8 cellular contexts compared by ENCODE assay signal in the genomic region with DNA sequence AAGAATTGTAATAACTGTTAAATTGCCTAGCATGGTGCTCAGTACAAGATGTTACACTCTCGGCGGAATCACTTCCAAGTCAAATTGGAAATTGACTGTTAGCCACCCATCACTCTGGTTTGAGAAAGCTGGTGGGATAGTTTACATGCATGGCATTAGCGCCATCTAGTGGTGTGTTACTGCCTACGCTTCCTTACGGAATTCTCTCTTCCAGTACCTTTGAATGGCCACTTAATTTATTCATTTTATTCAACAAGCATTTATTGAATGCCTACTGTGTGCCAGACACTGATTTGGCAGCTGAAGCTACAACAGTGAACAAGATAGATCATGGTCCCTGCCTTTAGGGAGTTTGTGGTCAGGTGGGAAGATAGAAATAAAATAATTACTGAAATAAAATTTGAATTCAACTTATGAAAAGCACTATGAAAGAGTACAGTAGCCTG. TPM values are rescaled to one million over a fixed set of nuclear protein-coding genes. Genes with fewer than 3 reads are reported as not detected.
DNase-seq lines count a peak whose midpoint lies in the region; ATAC-seq and TF ChIP-seq lines count a peak whose summit lies in the region.

No MANE protein-coding gene starts in this region.

- no peaks in the 10 kb centered on the region for H3K4me1 Mint-ChIP-seq in T-helper 17 cell

- ATAC-seq in T-helper 17 cell (peak; percentile 81), HG02588 (IDR thresholded peaks at IDR 0.05; ENCODE audit: unreplicated experiment) (no peak)

- POLR2A ChIA-PET in A673 (lab: Charles Lee; ENCODE audit: low non-redundant PET): no interaction called here

- CTCF ChIA-PET in A673 (lab: Charles Lee): no interaction called here

- peak; percentile 86 for DNase-seq in A673 (ENCODE audit: low spot score)
- DNase-seq in GM19240 (ENCODE audit: insufficient read length, low spot score): peak; percentile 15
- DNase-seq in NCI-H2029 treated with DMSO at 0.1 percent for 48 hours (lab: John Stamatoyannopoulos, UW): peak; percentile 59
- peak in 2 of 3 donors; percentile 35 to 42 for DNase-seq in T-helper 17 cell
- peak in 38 of 56 donors; percentile 7 to 88 (median 36) for DNase-seq in amygdala (lab: John Stamatoyannopoulos, UW)
- DNase-seq in hippocampal formation (lab: John Stamatoyannopoulos, UW): peak; percentile 61 to 84
- DNase-seq in smooth muscle cell of the brain vasculature (ENCODE audit: low read depth, low spot score): peak; percentile 75

- H3K27me3 Mint-ChIP-seq in T-helper 17 cell: peaks cover 5% of the 10 kb centered on the region

- H3K27ac Mint-ChIP-seq in T-helper 17 cell: no peak overlapping the region

- H3K36me3 ChIP-seq in A673 (ENCODE audit: insufficient read depth, low read length, poor library complexity, severe bottlenecking): no peaks in the 10 kb centered on the region

- no peaks in the 10 kb centered on the region for H3K27me3 ChIP-seq in A673 (replicated peaks; ENCODE audit: insufficient read depth, low read depth, low read length, poor library complexity)

- no peak overlapping the region for H3K4me3 Mint-ChIP-seq in T-helper 17 cell

- BruUV-seq in A673 (replicated peaks; lab: Mats Ljungman, UMichigan): no TSS peak

- H3K9me3 ChIP-seq in A673 (ENCODE audit: low read depth, low read length, poor library complexity, severe bottlenecking): no peaks in the 10 kb centered on the region
- H3K9me3 ChIP-seq in T-helper 17 cell (ENCODE audit: control insufficient read depth, low read length, poor library complexity, severe bottlenecking): no peaks in the 10 kb centered on the region

- intact Hi-C loops in A673 (cut with micrococcal nuclease; ENCODE audit: unreplicated experiment): loop anchor here (5.0 kb wide), 2 partner anchors 237 to 658 kb away; no protein-coding TSS in a partner anchor

- no peaks in the 10 kb centered on the region for H3K36me3 Mint-ChIP-seq in T-helper 17 cell (ENCODE audit: low read depth)

- H3K4me1 ChIP-seq in A673 (ENCODE audit: insufficient read depth, low read length, poor library complexity, severe bottlenecking): peaks cover 6% of the 10 kb centered on the region

- peak; percentile 92 for TF ChIP-seq CTCF in A673 (conservative IDR thresholded peaks at IDR 0.05; ENCODE audit: low read depth, low read length)

- H3K4me3 ChIP-seq in A673 (ENCODE audit: low read depth, low read length, poor library complexity, severe bottlenecking): no peak overlapping the region

- H3K27ac ChIP-seq in A673 (ENCODE audit: low read depth, low read length, poor library complexity, severe bottlenecking): no peak overlapping the region

RNA-seq across cellular contexts. Expression of gene CRIPT, which starts 33.6 kb away (rescaled TPM):
- 17.1 and 19.2 TPM in 2 replicates for total RNA-seq in A673 (2021)
- 10 to 100 TPM; 13.5 to 14.7 TPM for total RNA-seq in T-helper 17 cell

RNA-seq across cellular contexts. Expression of gene PIGF, which starts 33.7 kb away (rescaled TPM):
- total RNA-seq in A673 (2021) (22.7 and 30.2 TPM in 2 replicates), T-helper 17 cell (10 to 100 TPM; 12.1 to 12.6 TPM)

RNA-seq across cellular contexts. Expression of gene SOCS5, which starts 48.5 kb away (rescaled TPM):
- total RNA-seq in A673 (2021): 13.7 and 15.1 TPM in 2 replicates
- total RNA-seq in T-helper 17 cell: 10 to 100 TPM in 1 of 2 donors, 1 to 10 TPM in 1; 9.9 to 13.7 TPM

Comparison
In these comparisons a context has a peak if more than half of its experiments do, and no peak if none do; other contexts are left out.
1. DNase-seq: peak in every context shown above with its lines; median percentile 86 in A673; 75 in smooth muscle cell of the brain vasculature; 72 in hippocampal formation; 59 in NCI-H2029 treated with DMSO at 0.1 percent for 48 hours; 38 in T-helper 17 cell; 36 in amygdala; 15 in GM19240.